ENCODE assay signal across 2 cellular contexts in genomic region chr11:125588505-125588904, GRCh38.
TF ChIP-seq lines count a peak whose summit lies in the region.

No MANE protein-coding gene starts in this region.

TF ChIP-seq in K562, 482 proteins besides CTCF, POLR2A, EP300 and RAD21 (continues in another document):
- TF ChIP-seq JUND (IDR thresholded peaks at IDR 0.05; ENCODE audit: borderline replicate concordance, low read depth, low read length) (peak; percentile 91), JUND (tag; IDR thresholded peaks at IDR 0.05; ENCODE audit: borderline replicate concordance, low read depth, low read length) (peak; percentile 73; the same call in 1 of the 3 replicates), HMGXB4 (CRISPR knock-in tag; IDR thresholded peaks at IDR 0.05) (no peak), ZNF408 (CRISPR knock-in tag; IDR thresholded peaks at IDR 0.05; ENCODE audit: low read depth) (no peak), RCOR1 (IDR thresholded peaks at IDR 0.05; ENCODE audit: borderline replicate concordance in 1 of 2, low read depth in 2 of 2, low read length in 2 of 2) (peak in 1 of 2 experiments; percentile 16; a peak in 1 of 4 replicates), EZH2 (IDR thresholded peaks at IDR 0.05; ENCODE audit: borderline replicate concordance, low read depth, low read length) (no peak), KAT2B (IDR thresholded peaks at IDR 0.05; ENCODE audit: low read depth, low read length) (no peak), NCOA2 (IDR thresholded peaks at IDR 0.05; ENCODE audit: partially characterized antibody in 2 of 2) (no peak), JUN (IDR thresholded peaks at IDR 0.05; ENCODE audit: borderline replicate concordance, low read depth, low read length) (0 out of 2 replicates have a peak, but pooled peaks have one; percentile 48), JUN (CRISPR knock-in tag; IDR thresholded peaks at IDR 0.05; ENCODE audit: borderline replicate concordance) (no peak), RBM15 (IDR thresholded peaks at IDR 0.05; ENCODE audit: insufficient read depth, low read length) (no peak), DPF2 (IDR thresholded peaks at IDR 0.05) (peak; percentile 86), FOXK2 (conservative IDR thresholded peaks at IDR 0.05 in 1 of 2, IDR thresholded peaks at IDR 0.05 in 1 of 2; ENCODE audit: low read depth in 2 of 2) (no peak), FOSL1 (tag; conservative IDR thresholded peaks at IDR 0.05) (peak; percentile 85), MTA1 (IDR thresholded peaks at IDR 0.05; ENCODE audit: borderline replicate concordance) (0 out of 2 replicates have a peak, but pooled peaks have one; percentile 71), IRF1 (CRISPR knock-in tag; IDR thresholded peaks at IDR 0.05; ENCODE audit: borderline replicate concordance) (no peak), FOXO4 (CRISPR knock-in tag; IDR thresholded peaks at IDR 0.05) (no peak), SMARCE1 (IDR thresholded peaks at IDR 0.05) (peak; percentile 84), ATF3 (IDR thresholded peaks at IDR 0.05) (peak; percentile 79), ATF3 (CRISPR knock-in tag; conservative IDR thresholded peaks at IDR 0.05) (no peak), ZNF280A (IDR thresholded peaks at IDR 0.05; ENCODE audit: low read depth, partially characterized antibody) (no peak), ZNF217 (CRISPR knock-in tag; IDR thresholded peaks at IDR 0.05) (no peak), LEF1 (IDR thresholded peaks at IDR 0.05) (peak; percentile 26; the same call in 1 of the 2 replicates), SOX6 (IDR thresholded peaks at IDR 0.05) (peak; percentile 37; the same call in 1 of the 2 replicates), PHB2 (IDR thresholded peaks at IDR 0.05; ENCODE audit: low read depth) (no peak), ZNF436 (CRISPR knock-in tag; IDR thresholded peaks at IDR 0.05) (no peak), SMARCA4 (IDR thresholded peaks at IDR 0.05) (peak; percentile 85), SMAD4 (CRISPR knock-in tag; conservative IDR thresholded peaks at IDR 0.05) (no peak), IRF9 (tag; IDR thresholded peaks at IDR 0.05) (no peak)

TF ChIP-seq in HEK293T, 16 proteins besides CTCF, POLR2A, EP300 and RAD21:
- TF ChIP-seq SUZ12 (IDR thresholded peaks at IDR 0.05) = no peak
- no peak for TF ChIP-seq HDGF (IDR thresholded peaks at IDR 0.05; ENCODE audit: borderline replicate concordance)
- no peak for TF ChIP-seq NFRKB (IDR thresholded peaks at IDR 0.05)
- no peak for TF ChIP-seq ELF4 (IDR thresholded peaks at IDR 0.05)
- TF ChIP-seq LEF1 (IDR thresholded peaks at IDR 0.05; ENCODE audit: borderline replicate concordance) = no peak
- TF ChIP-seq CTBP1 (IDR thresholded peaks at IDR 0.05; ENCODE audit: borderline replicate concordance) = no peak
- no peak for TF ChIP-seq PKNOX1 (IDR thresholded peaks at IDR 0.05)
- no peak for TF ChIP-seq ZNF384 (IDR thresholded peaks at IDR 0.05)
- TF ChIP-seq FOXK2 (IDR thresholded peaks at IDR 0.05) = no peak
- no peak for TF ChIP-seq L3MBTL2 (conservative IDR thresholded peaks at IDR 0.05)
- TF ChIP-seq FOXM1 (IDR thresholded peaks at IDR 0.05; ENCODE audit: borderline replicate concordance) = no peak
TF ChIP-seq in HEK293T: peak in this region for 0.
